In genomic region chr17:15649861-15650391, GRCh38 we compare ENCODE assay signal across 1 cellular context.
TF ChIP-seq lines count a peak whose summit lies in the region.

No MANE protein-coding gene starts in this region.

TF ChIP-seq in IMR-90, 13 proteins besides CTCF, POLR2A, EP300 and RAD21:
- TF ChIP-seq, protein P1, sequence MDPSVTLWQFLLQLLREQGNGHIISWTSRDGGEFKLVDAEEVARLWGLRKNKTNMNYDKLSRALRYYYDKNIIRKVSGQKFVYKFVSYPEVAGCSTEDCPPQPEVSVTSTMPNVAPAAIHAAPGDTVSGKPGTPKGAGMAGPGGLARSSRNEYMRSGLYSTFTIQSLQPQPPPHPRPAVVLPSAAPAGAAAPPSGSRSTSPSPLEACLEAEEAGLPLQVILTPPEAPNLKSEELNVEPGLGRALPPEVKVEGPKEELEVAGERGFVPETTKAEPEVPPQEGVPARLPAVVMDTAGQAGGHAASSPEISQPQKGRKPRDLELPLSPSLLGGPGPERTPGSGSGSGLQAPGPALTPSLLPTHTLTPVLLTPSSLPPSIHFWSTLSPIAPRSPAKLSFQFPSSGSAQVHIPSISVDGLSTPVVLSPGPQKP (IDR thresholded peaks at IDR 0.05; ENCODE audit: borderline replicate concordance, low read depth, low read length): no peak
- no peak for TF ChIP-seq CHD1 (IDR thresholded peaks at IDR 0.05; ENCODE audit: low read depth, low read length)
- TF ChIP-seq NFE2L2 (IDR thresholded peaks at IDR 0.05; ENCODE audit: low read depth, low read length): no peak
- TF ChIP-seq SMC3 (IDR thresholded peaks at IDR 0.05; ENCODE audit: low read depth, low read length): no peak
- peak; percentile 56; the same call in 1 of the 2 replicates for TF ChIP-seq FOS (IDR thresholded peaks at IDR 0.05; ENCODE audit: low read depth, low read length)
